8 cellular contexts compared by ENCODE assay signal in the genomic region with DNA sequence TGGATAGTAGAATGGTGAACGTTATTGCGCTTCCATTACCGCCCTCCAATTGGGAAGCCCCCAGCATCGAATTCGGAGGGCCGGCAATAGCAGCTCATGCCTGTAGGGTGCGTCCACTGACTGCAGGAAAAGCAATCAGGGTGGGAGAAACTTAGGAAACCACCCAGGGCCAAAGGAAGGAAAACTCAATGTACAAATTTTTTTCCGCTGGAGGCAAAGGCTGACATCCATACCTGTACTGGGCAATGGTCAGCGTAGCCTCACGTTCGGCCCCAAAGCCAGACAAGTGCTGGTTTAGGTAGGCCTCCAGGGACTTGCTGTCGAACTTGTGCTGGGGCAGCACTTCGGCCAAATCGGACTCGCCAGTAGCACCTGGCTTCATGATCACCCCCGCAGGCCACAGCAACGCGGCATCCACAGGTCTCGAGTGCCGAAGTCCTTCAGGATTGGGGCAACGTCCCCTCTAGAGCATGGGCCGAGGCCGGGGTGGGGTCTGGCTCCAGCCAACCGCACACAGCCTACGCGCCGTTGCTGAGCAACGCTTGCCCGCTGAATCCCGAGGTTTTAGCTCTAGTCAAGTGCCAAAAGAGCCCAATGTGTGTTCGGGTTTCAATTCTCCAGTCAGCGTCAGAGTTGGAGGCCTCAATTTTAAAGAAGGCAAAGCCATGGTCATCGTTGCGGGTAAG. TPM values are rescaled to one million over a fixed set of nuclear protein-coding genes. Genes with fewer than 3 reads are reported as not detected.
DNase-seq lines count a peak whose midpoint lies in the region; ATAC-seq, FAIRE-seq and TF ChIP-seq lines count a peak whose summit lies in the region.

A gene with protein sequence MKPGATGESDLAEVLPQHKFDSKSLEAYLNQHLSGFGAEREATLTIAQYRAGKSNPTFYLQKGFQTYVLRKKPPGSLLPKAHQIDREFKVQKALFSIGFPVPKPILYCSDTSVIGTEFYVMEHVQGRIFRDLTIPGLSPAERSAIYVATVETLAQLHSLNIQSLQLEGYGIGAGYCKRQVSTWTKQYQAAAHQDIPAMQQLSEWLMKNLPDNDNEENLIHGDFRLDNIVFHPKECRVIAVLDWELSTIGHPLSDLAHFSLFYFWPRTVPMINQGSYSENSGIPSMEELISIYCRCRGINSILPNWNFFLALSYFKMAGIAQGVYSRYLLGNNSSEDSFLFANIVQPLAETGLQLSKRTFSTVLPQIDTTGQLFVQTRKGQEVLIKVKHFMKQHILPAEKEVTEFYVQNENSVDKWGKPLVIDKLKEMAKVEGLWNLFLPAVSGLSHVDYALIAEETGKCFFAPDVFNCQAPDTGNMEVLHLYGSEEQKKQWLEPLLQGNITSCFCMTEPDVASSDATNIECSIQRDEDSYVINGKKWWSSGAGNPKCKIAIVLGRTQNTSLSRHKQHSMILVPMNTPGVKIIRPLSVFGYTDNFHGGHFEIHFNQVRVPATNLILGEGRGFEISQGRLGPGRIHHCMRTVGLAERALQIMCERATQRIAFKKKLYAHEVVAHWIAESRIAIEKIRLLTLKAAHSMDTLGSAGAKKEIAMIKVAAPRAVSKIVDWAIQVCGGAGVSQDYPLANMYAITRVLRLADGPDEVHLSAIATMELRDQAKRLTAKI (minus strand): TSS at position 440 of the 686 bp plus-strand sequence. CDS start 58 bp downstream, at position 382.

- H3K4me1 ChIP-seq in kidney (ENCODE audit: control insufficient read depth in 1 of 2, insufficient read depth in 1 of 2, low read depth in 1 of 2, low read length in 2 of 2) (peaks cover 3 to 19% of the 10 kb centered on the region in 2 donors), spleen (peaks cover 24 to 88% (median 53%) of the 10 kb centered on the region in 6 donors)

- WGBS in spleen, 5 donors: 0 to 1% (median 1%) methylated on average over 34 of the region's 34 CpGs

- ATAC-seq in GM18502 (IDR thresholded peaks at IDR 0.05; ENCODE audit: poor library complexity, unreplicated experiment): peak; percentile 62
- ATAC-seq in HG02943 (IDR thresholded peaks at IDR 0.05; ENCODE audit: low read depth, unreplicated experiment): peak; percentile 42

- H3K4me3 ChIP-seq in choroid plexus epithelial cell (ENCODE audit: low read depth, low read length) (peak within 1 kb of the TSS; percentile 97), kidney (ENCODE audit: low read length in 2 of 2) (peak within 1 kb of the TSS; percentile 78 to 97), spleen (peak within 1 kb of the TSS; percentile 68 to 91 (median 85))

- H3K9me3 ChIP-seq in kidney (ENCODE audit: control insufficient read depth in 1 of 2, low read length in 2 of 2): no peaks in the 10 kb centered on the region
- no peaks in the 10 kb centered on the region for H3K9me3 ChIP-seq in spleen

- DNase-seq in AG08396 (ENCODE audit: low spot score) (peak; percentile 78), NCI-H2029 (lab: John Stamatoyannopoulos, UW) (peak; percentile 35), UCSD-AML1 (lab: John Stamatoyannopoulos, UW; ENCODE audit: unreplicated experiment) (peak; percentile 76), choroid plexus epithelial cell (ENCODE audit: low read depth) (peak; percentile 73), kidney (peak; percentile 94), spleen (peak; percentile 89)

- H3K27ac ChIP-seq in kidney (ENCODE audit: low read depth in 2 of 2, low read length in 2 of 2) (peak within 1 kb of the TSS; percentile 94 to 98), spleen (peak within 1 kb of the TSS; percentile 82 to 93 (median 91))

- peak; percentile 81 for TF ChIP-seq CTCF in choroid plexus epithelial cell (conservative IDR thresholded peaks at IDR 0.05; ENCODE audit: low read depth, low read length)
- peak; percentile 53 for TF ChIP-seq CTCF in kidney (IDR thresholded peaks at IDR 0.05; ENCODE audit: borderline replicate concordance, extremely low read depth, insufficient read depth)
- peak; percentile 44 to 78 (median 67) for TF ChIP-seq CTCF in spleen (IDR thresholded peaks at IDR 0.05 in 8 of 11, conservative IDR thresholded peaks at IDR 0.05 in 3 of 11)

- intact Hi-C loops in kidney (cut with DNase I): no loop called here
- intact Hi-C loops in spleen (cut with DNase I; ENCODE audit: low total_unique reads): no loop called here

- TF ChIP-seq POLR2A in spleen (IDR thresholded peaks at IDR 0.05): peak in 1 of 3 donors; percentile 4

- H3K27me3 ChIP-seq in spleen (replicated peaks in 1 of 7): no peaks in the 10 kb centered on the region

- no peak for FAIRE-seq in kidney (lab: Jason Lieb, UNC)

- H3K36me3 ChIP-seq in kidney (ENCODE audit: control insufficient read depth in 1 of 2, insufficient read depth in 2 of 2, low read length in 2 of 2) (no peaks in the 10 kb centered on the region), spleen (no peaks in the 10 kb centered on the region)

- peak within 1 kb of the TSS; percentile 78 to 98 for H3K9ac ChIP-seq in kidney (ENCODE audit: low read length in 2 of 2)

RNA-seq across cellular contexts. Expression of the gene that starts here (rescaled TPM):
- 21.4 TPM for total RNA-seq in kidney
- polyA plus RNA-seq in kidney (ENCODE audit: insufficient read depth, low read depth, low replicate concordance): 47.7 TPM
- 10 to 100 TPM; 21.0 to 40.0 (median 25.6) TPM for total RNA-seq in spleen
- 10 to 100 TPM in 2 of 3 donors, 1 to 10 TPM in 1; 6.8 to 17.9 (median 13.0) TPM for polyA plus RNA-seq in spleen

Comparison
In these comparisons a context has a peak if more than half of its experiments do, and no peak if none do; other contexts are left out.
1. Peak in every context shown above with its lines: DNase-seq, ATAC-seq, H3K4me3 ChIP-seq and H3K27ac ChIP-seq.
2. DNase-seq: peak in every context shown above with its lines; median percentile 94 in kidney; 89 in spleen; 78 in AG08396; 76 in UCSD-AML1; 73 in choroid plexus epithelial cell; 35 in NCI-H2029.